Comparison of ENCODE assay signal across 1 cellular context in genomic region chr4:16783119-16783518, GRCh38.
TF ChIP-seq lines count a peak whose summit lies in the region.

No MANE protein-coding gene starts in this region.

TF ChIP-seq in IMR-90, 13 proteins besides CTCF, POLR2A, EP300 and RAD21 (continued from another document):
- TF ChIP-seq RFX5 (IDR thresholded peaks at IDR 0.05; ENCODE audit: low read depth, low read length) (no peak), MAZ (IDR thresholded peaks at IDR 0.05; ENCODE audit: borderline replicate concordance, low read depth, low read length) (no peak), SMC3 (IDR thresholded peaks at IDR 0.05; ENCODE audit: low read depth, low read length) (no peak), CEBPB (IDR thresholded peaks at IDR 0.05; ENCODE audit: low read depth, low read length) (no peak), NFE2L2 (IDR thresholded peaks at IDR 0.05; ENCODE audit: low read depth, low read length) (no peak), CHD1 (IDR thresholded peaks at IDR 0.05; ENCODE audit: low read depth, low read length) (no peak), MXI1 (IDR thresholded peaks at IDR 0.05; ENCODE audit: borderline replicate concordance, low read depth, low read length) (no peak), USF2 (IDR thresholded peaks at IDR 0.05; ENCODE audit: low read depth, low read length) (no peak), MAFK (IDR thresholded peaks at IDR 0.05; ENCODE audit: low read depth, low read length) (no peak), ELK1 (IDR thresholded peaks at IDR 0.05; ENCODE audit: borderline replicate concordance, low read depth, low read length) (no peak), FOS (IDR thresholded peaks at IDR 0.05; ENCODE audit: low read depth, low read length) (no peak), BHLHE40 (IDR thresholded peaks at IDR 0.05; ENCODE audit: low read depth, low read length) (no peak)
TF ChIP-seq in IMR-90: peak in this region for 0.
